Comparison of ENCODE assay signal across 16 cellular contexts in genomic region chr1:39061951-39062350, GRCh38. TPM values are rescaled to one million over a fixed set of nuclear protein-coding genes. Genes with fewer than 3 reads are reported as not detected.
DNase-seq lines count a peak whose midpoint lies in the region; ATAC-seq, FAIRE-seq and TF ChIP-seq lines count a peak whose summit lies in the region.
"Had no signal": no experiment of that assay in that cellular context is flagged by ENCODE, and none has a peak within 500 bp of the region (broad histone marks: within the 10 kb centered on the region; RNA-seq: fewer than 3 reads in every experiment).

No MANE protein-coding gene starts in this region.

- POLR2A ChIA-PET in PC-3 (lab: Charles Lee; ENCODE audit: unreplicated experiment), result no interaction called here
- POLR2A ChIA-PET in endothelial cell of umbilical vein (lab: Charles Lee), result no interaction called here

- H3K4me1 ChIP-seq in PC-3 (ENCODE audit: insufficient read depth, low read length) (peaks cover 6% of the 10 kb centered on the region; the same call in 1 of the 2 replicates), endothelial cell of umbilical vein (ENCODE audit: control insufficient read depth, extremely low read depth, insufficient read depth, low read length) (no peaks in the 10 kb centered on the region)
- H3K4me1 ChIP-seq: SJCRH30 had no signal

- H3K4me2 ChIP-seq in PC-3 (ENCODE audit: low read length) (no peak overlapping the region), endothelial cell of umbilical vein (ENCODE audit: insufficient read depth, low read length) (no peak overlapping the region)

- H3K36me3 ChIP-seq in PC-3 (ENCODE audit: low read depth, low read length) (no peaks in the 10 kb centered on the region), endothelial cell of umbilical vein (ENCODE audit: control insufficient read depth in 2 of 2, extremely low read depth in 1 of 2, insufficient read depth in 2 of 2, low read length in 2 of 2) (no peaks in the 10 kb centered on the region)
- H3K36me3 ChIP-seq: SJCRH30 had no signal

- no TSS peak for BruUV-seq in PC-3 (replicated peaks; lab: Mats Ljungman, UMichigan)
- BruUV-seq in endothelial cell of umbilical vein (replicated peaks; lab: Mats Ljungman, UMichigan), result no TSS peak

- DNase-seq in ELR (ENCODE audit: low read depth) (peak; percentile 8), PC-3 (peak; percentile 45), endothelial cell of umbilical vein (ENCODE audit: low read depth, low spot score) (peak; percentile 29), iris pigment epithelial cell (ENCODE audit: low read depth) (peak; percentile 69)
- DNase-seq: Calu3; CD4-positive, alpha-beta memory T cell; DND-41; NCI-H1417 treated with DMSO at 0.1 percent for 48 hours; NCI-H2029; NCI-H2171; NCI-H446; NK-92 treated with Interleukin-12 subunit alpha and Interleukin-12 subunit beta, amount 100 ng/mL, for 24 hours; SJCRH30 had no signal

- dilution Hi-C loops in endothelial cell of umbilical vein (cut with MboI; ENCODE audit: extremely low pct_ligation_motif_present, low sequenced_read_pairs), result no loop called here

- FAIRE-seq in endothelial cell of umbilical vein (lab: Jason Lieb, UNC), result no peak

- H3K4me3 ChIP-seq in PC-3 (ENCODE audit: low read length), result no peak overlapping the region
- H3K4me3 ChIP-seq in endothelial cell of umbilical vein (replicated peaks in 1 of 3; ENCODE audit: insufficient read depth in 1 of 3, low read depth in 1 of 3, low read length in 3 of 3), result no peak overlapping the region
- H3K4me3 ChIP-seq: SJCRH30 had no signal

- H3K79me2 ChIP-seq in PC-3 (ENCODE audit: low read length), result no peaks in the 10 kb centered on the region
- no peaks in the 10 kb centered on the region for H3K79me2 ChIP-seq in endothelial cell of umbilical vein (ENCODE audit: control insufficient read depth, insufficient read depth, low read length)

- H2AFZ ChIP-seq in PC-3 (ENCODE audit: low read length) (no peak overlapping the region), endothelial cell of umbilical vein (ENCODE audit: low read depth, low read length) (no peak overlapping the region)

- H3K9me2 ChIP-seq in PC-3 (replicated peaks; ENCODE audit: low read length), result no peaks in the 10 kb centered on the region

- H3K9ac ChIP-seq in PC-3 (ENCODE audit: low read length) (no peak overlapping the region), endothelial cell of umbilical vein (replicated peaks; ENCODE audit: extremely low read depth, insufficient read depth, low read length) (no peak overlapping the region)

- H3K9me1 ChIP-seq in endothelial cell of umbilical vein (replicated peaks; ENCODE audit: control insufficient read depth, extremely low read depth, insufficient read depth, low read length), result no peaks in the 10 kb centered on the region

- H4K20me1 ChIP-seq in PC-3 (ENCODE audit: low read length) (no peaks in the 10 kb centered on the region), endothelial cell of umbilical vein (replicated peaks; ENCODE audit: control insufficient read depth, extremely low read depth, insufficient read depth, low read length) (no peaks in the 10 kb centered on the region)

- TF ChIP-seq POLR2A in endothelial cell of umbilical vein (IDR thresholded peaks at IDR 0.05; ENCODE audit: low read depth, low read length), result no peak

- H3K9me3 ChIP-seq in PC-3 (ENCODE audit: low read length) (no peaks in the 10 kb centered on the region), endothelial cell of umbilical vein (replicated peaks; ENCODE audit: control insufficient read depth, insufficient read depth, low read length) (no peaks in the 10 kb centered on the region)
- H3K9me3 ChIP-seq: SJCRH30 had no signal

- H3K27me3 ChIP-seq in PC-3 (ENCODE audit: low read length) (no peaks in the 10 kb centered on the region), endothelial cell of umbilical vein (ENCODE audit: control insufficient read depth in 2 of 2, insufficient read depth in 2 of 2, low read length in 2 of 2) (no peaks in the 10 kb centered on the region)
- H3K27me3 ChIP-seq: SJCRH30 had no signal

- CTCF ChIA-PET in PC-3 (lab: Charles Lee), result no interaction called here
- CTCF ChIA-PET in endothelial cell of umbilical vein (lab: Charles Lee), result no interaction called here

- no peak for TF ChIP-seq CTCF in PC-3 (conservative IDR thresholded peaks at IDR 0.05; ENCODE audit: low read depth, low read length)
- no peak for TF ChIP-seq CTCF in endothelial cell of umbilical vein (IDR thresholded peaks at IDR 0.05; ENCODE audit: extremely low read depth in 1 of 2, insufficient read depth in 1 of 2, low read depth in 1 of 2, low read length in 2 of 2)

- intact Hi-C loops in PC-3 (cut with micrococcal nuclease), result no loop called here
- intact Hi-C loops in endothelial cell of umbilical vein (cut with micrococcal nuclease), result no loop called here

- no peaks in the 10 kb centered on the region for H3F3A ChIP-seq in PC-3 (ENCODE audit: low read length, unreplicated experiment)

- no peak overlapping the region for H3K27ac ChIP-seq in PC-3 (ENCODE audit: low read length)
- H3K27ac ChIP-seq in endothelial cell of umbilical vein (ENCODE audit: insufficient read depth, low read depth, low read length), result no peak overlapping the region
- H3K27ac ChIP-seq: SJCRH30 had no signal

- ATAC-seq in PC-3 (no peak), GM18517 (IDR thresholded peaks at IDR 0.05; ENCODE audit: unreplicated experiment) (no peak), HG02938 (IDR thresholded peaks at IDR 0.05; ENCODE audit: unreplicated experiment) (no peak), HG03025 (IDR thresholded peaks at IDR 0.05; ENCODE audit: low FRiP score, unreplicated experiment) (no peak)

TF ChIP-seq in endothelial cell of umbilical vein, 7 proteins besides CTCF, POLR2A, EP300 and RAD21:
- no peak for TF ChIP-seq GATA2 (IDR thresholded peaks at IDR 0.05; ENCODE audit: insufficient read depth, insufficient read length, low read depth, low read length)
- no peak for TF ChIP-seq MYC (IDR thresholded peaks at IDR 0.05; ENCODE audit: low read depth, low read length)
- TF ChIP-seq, protein P1, sequence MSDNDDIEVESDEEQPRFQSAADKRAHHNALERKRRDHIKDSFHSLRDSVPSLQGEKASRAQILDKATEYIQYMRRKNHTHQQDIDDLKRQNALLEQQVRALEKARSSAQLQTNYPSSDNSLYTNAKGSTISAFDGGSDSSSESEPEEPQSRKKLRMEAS (IDR thresholded peaks at IDR 0.05; ENCODE audit: insufficient read depth, insufficient read length), result no peak
- TF ChIP-seq JUN (IDR thresholded peaks at IDR 0.05; ENCODE audit: borderline replicate concordance, insufficient read depth, insufficient read length, low read depth), result no peak
- no peak for TF ChIP-seq POLR2AphosphoS5 (IDR thresholded peaks at IDR 0.05; ENCODE audit: insufficient read depth, low read depth, low read length)
- TF ChIP-seq EZH2 (IDR thresholded peaks at IDR 0.05; ENCODE audit: borderline replicate concordance, low read depth, low read length, severe bottlenecking), result no peak
- TF ChIP-seq FOS (IDR thresholded peaks at IDR 0.05; ENCODE audit: borderline replicate concordance, insufficient read depth, low read length), result no peak
TF ChIP-seq in endothelial cell of umbilical vein: peak in this region for 0.

RNA-seq across cellular contexts. Expression of gene NDUFS5, which starts 35.8 kb away (rescaled TPM):
- 760 and 864 TPM in 2 replicates for total RNA-seq in PC-3 (2014; rRNA removed)
- 325 and 327 TPM in 2 replicates for total RNA-seq in endothelial cell of umbilical vein
- polyA plus RNA-seq in endothelial cell of umbilical vein, result 476 and 710 TPM in 2 replicates
- 712 and 987 TPM in 2 replicates for polyA plus RNA-seq in endothelial cell of umbilical vein (2011; cell fraction: cytosol; rRNA removed)
- polyA plus RNA-seq in endothelial cell of umbilical vein (2011; cell fraction: nucleus; rRNA removed), result 211 and 347 TPM in 2 replicates
- 802 and 870 TPM in 2 replicates for polyA plus RNA-seq in endothelial cell of umbilical vein (2012)
- 295 and 396 TPM in 2 replicates for polyA minus RNA-seq in endothelial cell of umbilical vein
- polyA minus RNA-seq in endothelial cell of umbilical vein (2011; cell fraction: cytosol; rRNA and poly(A)+ RNA removed), result 168 TPM
- polyA minus RNA-seq in endothelial cell of umbilical vein (2011; cell fraction: nucleus; rRNA and poly(A)+ RNA removed), result 45.3 and 47.6 TPM in 2 replicates

Comparison
In these comparisons a context has a peak if more than half of its experiments do, and no peak if none do; other contexts are left out.
1. DNase-seq: peak in every context shown above with its lines; median percentile 69 in iris pigment epithelial cell; 45 in PC-3; 29 in endothelial cell of umbilical vein; 8 in ELR.